ENCODE assay signal across 19 cellular contexts in the genomic region with DNA sequence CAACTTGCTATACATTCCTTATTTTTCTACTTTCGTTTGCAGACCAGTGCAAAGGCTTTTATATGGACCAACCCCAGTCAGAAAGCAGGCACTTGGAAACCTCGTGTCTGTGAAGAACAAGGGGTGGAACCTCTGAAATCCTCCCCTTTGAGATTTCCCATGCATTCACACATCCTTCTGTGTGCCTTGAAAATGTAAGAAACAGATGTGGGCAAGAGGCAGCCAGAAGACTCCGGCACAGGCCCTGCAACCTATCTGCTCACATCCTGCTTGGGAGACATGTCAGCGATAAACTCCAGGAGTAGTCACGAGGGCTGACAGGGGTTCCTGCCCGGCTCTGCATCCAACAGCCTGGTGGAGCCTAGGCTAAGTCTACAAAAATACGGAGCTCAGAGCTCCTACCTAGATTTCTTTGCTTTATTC. TPM values are rescaled to one million over a fixed set of nuclear protein-coding genes. Genes with fewer than 3 reads are reported as not detected.
DNase-seq lines count a peak whose midpoint lies in the region; ATAC-seq and TF ChIP-seq lines count a peak whose summit lies in the region.
"Had no signal": no experiment of that assay in that cellular context is flagged by ENCODE, and none has a peak within 500 bp of the region (broad histone marks: within the 10 kb centered on the region; RNA-seq: fewer than 3 reads in every experiment).

No MANE protein-coding gene starts in this region.

- H3K27ac ChIP-seq in IMR-90 (ENCODE audit: insufficient read depth, low read length) (no peak overlapping the region), left ventricle myocardium inferior (replicated peaks) (peak overlapping the region; percentile 70), rectal smooth muscle tissue (ENCODE audit: low read depth, low read length) (peak overlapping the region; percentile 45), mesendoderm (ENCODE audit: low read depth, low read length) (no peak overlapping the region)
- H3K27ac ChIP-seq in CD4-positive, alpha-beta memory T cell (ENCODE audit: low read depth, low read length) = no peak overlapping the region
- H3K27ac ChIP-seq: breast epithelium had no signal

- H3K27me3 Mint-ChIP-seq in CD4-positive, alpha-beta memory T cell = peaks cover 3 to 4% of the 10 kb centered on the region in 2 donors
- H3K27me3 Mint-ChIP-seq in effector memory CD8-positive, alpha-beta T cell = peaks cover 22 to 26% of the 10 kb centered on the region in 2 donors

- H4K20me1 ChIP-seq in IMR-90 (ENCODE audit: insufficient read depth, low read length) = no peaks in the 10 kb centered on the region

- H2BK120ac ChIP-seq in IMR-90 (ENCODE audit: low read depth, low read length) = no peak overlapping the region
- H2BK120ac ChIP-seq in mesendoderm (ENCODE audit: low read depth, low read length) = no peak overlapping the region

- peaks cover 6% of the 10 kb centered on the region for H3K9me3 ChIP-seq in IMR-90 (ENCODE audit: control insufficient read depth, insufficient read depth, low read length)
- no peaks in the 10 kb centered on the region for H3K9me3 ChIP-seq in left ventricle myocardium inferior (replicated peaks)
- no peaks in the 10 kb centered on the region for H3K9me3 ChIP-seq in CD4-positive, alpha-beta memory T cell (ENCODE audit: control insufficient read depth in 1 of 2, low read length in 2 of 2)
- H3K9me3 ChIP-seq: breast epithelium had no signal

- no peak overlapping the region for H3K23ac ChIP-seq in IMR-90 (ENCODE audit: low read depth, low read length)
- no peak overlapping the region for H3K23ac ChIP-seq in mesendoderm (ENCODE audit: low read length)

- H4K91ac ChIP-seq in IMR-90 (ENCODE audit: insufficient read depth, low read depth, low read length) = no peak overlapping the region

- H3K56ac ChIP-seq in IMR-90 (ENCODE audit: extremely low read depth, insufficient read depth, low read length) = no peak overlapping the region
- H3K56ac ChIP-seq in mesendoderm (ENCODE audit: low read length) = no peak overlapping the region

- H3K4me1 ChIP-seq in IMR-90 (ENCODE audit: control insufficient read depth, insufficient read depth, low read length) (peaks cover 3% of the 10 kb centered on the region; the same call in 1 of the 2 replicates), left ventricle myocardium inferior (peaks cover 33% of the 10 kb centered on the region), rectal smooth muscle tissue (ENCODE audit: control insufficient read depth, insufficient read depth, low read length) (peaks cover 11% of the 10 kb centered on the region), mesendoderm (ENCODE audit: control insufficient read depth, low read depth, low read length) (no peaks in the 10 kb centered on the region)
- H3K4me1 ChIP-seq in CD4-positive, alpha-beta memory T cell (ENCODE audit: insufficient read depth, low read length) = no peaks in the 10 kb centered on the region
- H3K4me1 ChIP-seq: breast epithelium had no signal

- H3K14ac ChIP-seq in IMR-90 (replicated peaks; ENCODE audit: low read depth, low read length) = 0 out of 2 replicates have a peak overlapping the region, but pooled peaks have one; percentile 61

- POLR2A ChIA-PET in IMR-90 (lab: Charles Lee; ENCODE audit: unreplicated experiment) = no interaction called here
- POLR2A ChIA-PET in CD4-positive, alpha-beta memory T cell (lab: Charles Lee; ENCODE audit: partially characterized antibody) = no interaction called here

- no peaks in the 10 kb centered on the region for H3K79me1 ChIP-seq in IMR-90 (ENCODE audit: low read depth in 1 of 2, low read length in 2 of 2)
- H3K79me1 ChIP-seq in mesendoderm (ENCODE audit: low read length) = no peaks in the 10 kb centered on the region

- no peak for TF ChIP-seq RAD21 in IMR-90 (IDR thresholded peaks at IDR 0.05; ENCODE audit: low read length)

- H3K9me1 ChIP-seq in IMR-90 (ENCODE audit: insufficient read depth, low read length) = peaks cover 2% of the 10 kb centered on the region; the same call in 1 of the 2 replicates

- intact Hi-C loops in IMR-90 (cut with micrococcal nuclease) (no loop called here), left ventricle myocardium inferior (cut with micrococcal nuclease) (loop anchor here (10.0 kb wide), 1 partner anchor 57 kb away; no protein-coding TSS in a partner anchor)
- intact Hi-C loops in CD4-positive, alpha-beta memory T cell (cut with micrococcal nuclease) = no loop called here

- H3K9ac ChIP-seq in IMR-90 (ENCODE audit: low read depth, low read length) (no peak overlapping the region), rectal smooth muscle tissue (ENCODE audit: low read length) (no peak overlapping the region), mesendoderm (ENCODE audit: low read length) (no peak overlapping the region)

- no peak overlapping the region for H4K5ac ChIP-seq in IMR-90 (ENCODE audit: low read depth, low read length)
- no peak overlapping the region for H4K5ac ChIP-seq in mesendoderm (ENCODE audit: low read length)

- 57% methylated on average over 3 of the region's 7 CpGs; no CpG with 5 or more reads in 1 of the 2 experiments for WGBS in IMR-90 (ENCODE audit: extremely low coverage in 2 of 2, insufficient read length in 1 of 2), 2 experiments
- WGBS in mesendoderm (ENCODE audit: extremely low coverage, insufficient coverage, low lambda C conversion rate) = no CpG with 5 or more reads among the region's 7 CpGs

- no peak for DNase-seq in IMR-90
- peak; percentile 42 for DNase-seq in choroid plexus epithelial cell (ENCODE audit: low read depth)
- DNase-seq in left ventricle myocardium inferior = peak; percentile 50
- no peak for DNase-seq in CD4-positive, alpha-beta memory T cell
- DNase-seq in effector memory CD8-positive, alpha-beta T cell = no peak
- no peak for DNase-seq in NCI-H1436 (lab: John Stamatoyannopoulos, UW)
- no peak for DNase-seq in mesendoderm
- DNase-seq: activated CD4-positive, CD25-positive, alpha-beta regulatory T cell; effector CD4-positive, alpha-beta T cell; GF-D8; NCI-H1105 treated with DMSO at 0.1 percent for 48 hours; NCI-H524 treated with DMSO at 0.1 percent for 48 hours; SIG-M5; small intestine; stimulated activated CD4-positive, alpha-beta T cell treated with anti-CD3 and anti-CD28 coated beads, Interleukin-4, amount 100 ng/mL, for 4 hours; substantia nigra; T-helper 2 cell had no signal

- H2BK15ac ChIP-seq in IMR-90 (ENCODE audit: low read depth, low read length) (0 out of 3 replicates have a peak overlapping the region, but pooled peaks have one; percentile 9), mesendoderm (replicated peaks; ENCODE audit: low read depth) (no peak overlapping the region)

- H3K9me3 Mint-ChIP-seq in CD4-positive, alpha-beta memory T cell = no peaks in the 10 kb centered on the region
- no peaks in the 10 kb centered on the region for H3K9me3 Mint-ChIP-seq in effector memory CD8-positive, alpha-beta T cell

- no peak overlapping the region for H3K27ac Mint-ChIP-seq in CD4-positive, alpha-beta memory T cell
- H3K27ac Mint-ChIP-seq in effector memory CD8-positive, alpha-beta T cell = no peak overlapping the region

- no peak overlapping the region for H2BK20ac ChIP-seq in IMR-90 (ENCODE audit: low read depth, low read length)

- no peaks in the 10 kb centered on the region for H3K27me3 ChIP-seq in IMR-90 (ENCODE audit: control insufficient read depth, insufficient read depth, low read length)
- H3K27me3 ChIP-seq in left ventricle myocardium inferior (ENCODE audit: low read depth) = no peaks in the 10 kb centered on the region
- H3K27me3 ChIP-seq in rectal smooth muscle tissue (ENCODE audit: control insufficient read depth, insufficient read depth, low read length) = no peaks in the 10 kb centered on the region
- no peaks in the 10 kb centered on the region for H3K27me3 ChIP-seq in CD4-positive, alpha-beta memory T cell (ENCODE audit: insufficient read depth, low read length)
- H3K27me3 ChIP-seq in mesendoderm (ENCODE audit: insufficient read depth, low read length, poor library complexity) = no peaks in the 10 kb centered on the region
- H3K27me3 ChIP-seq: breast epithelium had no signal

- H3K4me3 ChIP-seq in IMR-90 (ENCODE audit: insufficient read depth, low read depth, low read length) (no peak overlapping the region), choroid plexus epithelial cell (ENCODE audit: low read depth, low read length) (no peak overlapping the region), left ventricle myocardium inferior (no peak overlapping the region), rectal smooth muscle tissue (ENCODE audit: low read length) (no peak overlapping the region), mesendoderm (ENCODE audit: low read length) (no peak overlapping the region)
- H3K4me3 ChIP-seq in CD4-positive, alpha-beta memory T cell (ENCODE audit: low read length in 2 of 2) = no peak overlapping the region
- H3K4me3 ChIP-seq: breast epithelium had no signal

- TF ChIP-seq POLR2A in IMR-90 (IDR thresholded peaks at IDR 0.05; ENCODE audit: low read depth, low read length) = no peak

- ATAC-seq in IMR-90 (ENCODE audit: low read depth) = no peak
- no peak for ATAC-seq in effector memory CD8-positive, alpha-beta T cell (replicated peaks)

- no peaks in the 10 kb centered on the region for H3K79me2 ChIP-seq in mesendoderm (ENCODE audit: control insufficient read depth, insufficient read depth, low read length)

- no peak for TF ChIP-seq CTCF in IMR-90 (conservative IDR thresholded peaks at IDR 0.05; ENCODE audit: low read depth, low read length)
- TF ChIP-seq CTCF in choroid plexus epithelial cell (conservative IDR thresholded peaks at IDR 0.05; ENCODE audit: low read depth, low read length) = no peak
- no peak for TF ChIP-seq CTCF in left ventricle myocardium inferior (IDR thresholded peaks at IDR 0.05; ENCODE audit: borderline replicate concordance)

- H2BK5ac ChIP-seq in IMR-90 (ENCODE audit: low read depth, low read length, poor library complexity, severe bottlenecking) (no peak overlapping the region), mesendoderm (ENCODE audit: low read length) (no peak overlapping the region)

- no peaks in the 10 kb centered on the region for H3K36me3 Mint-ChIP-seq in CD4-positive, alpha-beta memory T cell
- H3K36me3 Mint-ChIP-seq in effector memory CD8-positive, alpha-beta T cell (ENCODE audit: insufficient read depth) = no peaks in the 10 kb centered on the region

- no peak overlapping the region for H3K4me3 Mint-ChIP-seq in CD4-positive, alpha-beta memory T cell
- no peak overlapping the region for H3K4me3 Mint-ChIP-seq in effector memory CD8-positive, alpha-beta T cell

- CTCF ChIA-PET in IMR-90 (lab: Yijun Ruan, JAX) = no interaction called here
- CTCF ChIA-PET in CD4-positive, alpha-beta memory T cell (lab: Charles Lee; ENCODE audit: partially characterized antibody) = no interaction called here

- H3K4me1 Mint-ChIP-seq in CD4-positive, alpha-beta memory T cell = no peaks in the 10 kb centered on the region
- H3K4me1 Mint-ChIP-seq in effector memory CD8-positive, alpha-beta T cell (ENCODE audit: low read depth in 2 of 2) = no peaks in the 10 kb centered on the region

- H3K18ac ChIP-seq in IMR-90 (ENCODE audit: low read depth, low read length) = no peak overlapping the region
- no peak overlapping the region for H3K18ac ChIP-seq in mesendoderm (ENCODE audit: low read length)

- H3K36me3 ChIP-seq in IMR-90 (ENCODE audit: control insufficient read depth, insufficient read depth, low read length) = no peaks in the 10 kb centered on the region
- H3K36me3 ChIP-seq in left ventricle myocardium inferior = no peaks in the 10 kb centered on the region
- H3K36me3 ChIP-seq in rectal smooth muscle tissue (ENCODE audit: control insufficient read depth, insufficient read depth, low read length) = no peaks in the 10 kb centered on the region
- H3K36me3 ChIP-seq in CD4-positive, alpha-beta memory T cell (ENCODE audit: insufficient read depth, low read length) = no peaks in the 10 kb centered on the region
- no peaks in the 10 kb centered on the region for H3K36me3 ChIP-seq in mesendoderm (ENCODE audit: control insufficient read depth, insufficient read depth, low read length)
- H3K36me3 ChIP-seq: breast epithelium had no signal

- no TSS peak for BruUV-seq in IMR-90 (replicated peaks; lab: Mats Ljungman, UMichigan)

- no peak overlapping the region for H2AK9ac ChIP-seq in IMR-90 (replicated peaks; ENCODE audit: low read depth, low read length, poor library complexity)

- H2AFZ ChIP-seq in IMR-90 (replicated peaks; ENCODE audit: low read length, poor library complexity) = no peak overlapping the region

- H4K8ac ChIP-seq in IMR-90 (ENCODE audit: low read depth in 2 of 2, low read length in 2 of 2) = no peak overlapping the region
- no peak overlapping the region for H4K8ac ChIP-seq in mesendoderm (ENCODE audit: low read depth, low read length)

- H2AK5ac ChIP-seq in IMR-90 (ENCODE audit: low read depth, low read length) = no peak overlapping the region
- no peak overlapping the region for H2AK5ac ChIP-seq in mesendoderm (ENCODE audit: low read length)

- dilution Hi-C loops in IMR-90 (cut with HindIII; ENCODE audit: low sequenced_read_pairs, unreplicated experiment) = no loop called here

- in situ Hi-C loops in IMR-90 (cut with MboI; ENCODE audit: low sequenced_read_pairs) = no loop called here

- no peak overlapping the region for H3K4me2 ChIP-seq in IMR-90 (ENCODE audit: low read depth, low read length)
- H3K4me2 ChIP-seq in mesendoderm (ENCODE audit: low read length) = no peak overlapping the region

- H3K4ac ChIP-seq in IMR-90 (ENCODE audit: low read depth, low read length) = peak overlapping the region; percentile 42; the same call in 1 of the 2 replicates
- H3K4ac ChIP-seq in mesendoderm (ENCODE audit: low read depth, low read length) = no peak overlapping the region

RNA-seq across cellular contexts. Expression of a gene that starts 42.5 kb away (rescaled TPM):
- total RNA-seq in IMR-90 (2012; rRNA removed) (20.6 and 21.7 TPM in 2 replicates), left ventricle myocardium inferior (40.9 TPM)
- 21.3 and 22.8 TPM in 2 replicates for polyA plus RNA-seq in IMR-90 (2012; rRNA removed)
- 18.3 and 18.4 TPM in 2 replicates for polyA plus RNA-seq in IMR-90 (2012; cell fraction: cytosol; rRNA removed)
- polyA plus RNA-seq in IMR-90 (2012; cell fraction: nucleus; rRNA removed; ENCODE audit: low replicate concordance) = 42.7 and 92.6 TPM in 2 replicates
- total RNA-seq in CD4-positive, alpha-beta memory T cell = 10 to 100 TPM; 14.6 to 15.2 TPM
- 1 to 10 TPM; 3.0 to 8.6 TPM for polyA plus RNA-seq in CD4-positive, alpha-beta memory T cell
- 54.1 TPM for polyA plus RNA-seq in mesendoderm (2013, experiment 1 of 2)
- 53.4 TPM for polyA plus RNA-seq in mesendoderm (2013, experiment 2 of 2)

Comparison
In these comparisons a context has a peak if more than half of its experiments do, and no peak if none do; other contexts are left out.
1. DNase-seq: peak in choroid plexus epithelial cell (single experiment) and left ventricle myocardium inferior (single experiment); none in IMR-90 (single experiment), CD4-positive, alpha-beta memory T cell (0 of 5), effector memory CD8-positive, alpha-beta T cell (0 of 3), NCI-H1436 (single experiment) and mesendoderm (single experiment).
2. H3K27ac ChIP-seq: peak in left ventricle myocardium inferior (single experiment) and rectal smooth muscle tissue (single experiment); none in IMR-90 (single experiment), CD4-positive, alpha-beta memory T cell (single experiment) and mesendoderm (single experiment).